In the genomic region with DNA sequence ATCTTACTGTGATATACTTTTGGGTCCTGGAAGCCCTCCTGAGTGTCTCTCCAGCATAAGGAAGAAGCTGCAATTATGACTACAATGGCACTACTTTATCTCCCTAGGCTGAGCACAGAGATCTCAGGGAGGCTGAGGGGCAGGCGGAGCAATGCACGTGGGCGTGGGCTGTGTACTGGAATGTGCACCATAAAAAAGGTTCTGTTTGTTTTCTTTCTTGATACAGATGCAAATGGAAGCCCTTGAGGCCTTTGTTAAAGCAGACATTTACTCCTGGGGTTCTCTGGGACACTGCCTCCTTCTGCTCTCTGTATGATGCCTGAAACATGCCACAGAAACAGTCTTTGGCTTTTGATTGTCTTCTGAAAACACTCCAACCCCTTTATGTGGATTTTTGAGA, we compare ENCODE assay signal across 13 cellular contexts.
DNase-seq lines count a peak whose midpoint lies in the region; ATAC-seq, FAIRE-seq and TF ChIP-seq lines count a peak whose summit lies in the region.
"Had no signal": no experiment of that assay in that cellular context is flagged by ENCODE, and none has a peak within 500 bp of the region (broad histone marks: within the 10 kb centered on the region; RNA-seq: fewer than 3 reads in every experiment).

No MANE protein-coding gene starts in this region.

- H4K8ac ChIP-seq in trophoblast cell (ENCODE audit: low read depth, low read length): no peak overlapping the region

- no peak for TF ChIP-seq CTCF in PC-3 (conservative IDR thresholded peaks at IDR 0.05; ENCODE audit: low read depth, low read length)

- no peak overlapping the region for H3K4me2 ChIP-seq in PC-3 (ENCODE audit: low read length)
- H3K4me2 ChIP-seq in trophoblast cell (ENCODE audit: low read length): no peak overlapping the region

- H3K9ac ChIP-seq in PC-3 (ENCODE audit: low read length) (no peak overlapping the region), trophoblast cell (ENCODE audit: low read length) (no peak overlapping the region)

- H3K36me3 ChIP-seq in PC-3 (ENCODE audit: low read depth, low read length) (no peaks in the 10 kb centered on the region), trophoblast cell (ENCODE audit: control insufficient read depth in 1 of 2, insufficient read depth in 2 of 2, low read length in 2 of 2) (peaks cover 0 to 2% of the 10 kb centered on the region in 2 experiments)

- H3K9me3 ChIP-seq in PC-3 (ENCODE audit: low read length) (no peaks in the 10 kb centered on the region; the same call in 1 of the 2 replicates), trophoblast cell (ENCODE audit: insufficient read depth, low read depth, low read length) (no peaks in the 10 kb centered on the region)

- no peak overlapping the region for H2AK5ac ChIP-seq in trophoblast cell (ENCODE audit: low read length)

- no peak for FAIRE-seq in frontal cortex (lab: Jason Lieb, UNC)

- DNase-seq in H4 (ENCODE audit: low spot score) (peak; percentile 15), PC-3 (no peak), iPS DF 19.7 (ENCODE audit: low read depth, low spot score) (peak; percentile 74), trophoblast cell (no peak), NCI-H1092 (lab: John Stamatoyannopoulos, UW) (no peak), NCI-H1417 treated with DMSO at 0.1 percent for 48 hours (lab: John Stamatoyannopoulos, UW) (no peak), frontal cortex (ENCODE audit: low spot score in 2 of 2) (no peak)
- DNase-seq: activated CD8-positive, alpha-beta T cell treated with anti-CD3 and anti-CD28 coated beads for 36 hours; activated effector memory CD4-positive, alpha-beta T cell treated with anti-CD3 and anti-CD28 coated beads, Interleukin-2, amount 50 U/mL, for 16 hours; NCI-H2227 treated with DMSO at 0.1 percent for 48 hours; posterior cingulate gyrus; substantia nigra had no signal

- no peak overlapping the region for H4K12ac ChIP-seq in trophoblast cell (ENCODE audit: low read depth, low read length)

- POLR2A ChIA-PET in PC-3 (lab: Charles Lee; ENCODE audit: unreplicated experiment): no interaction called here

- H2BK12ac ChIP-seq in trophoblast cell (ENCODE audit: low read length): peak overlapping the region; percentile 71

- H3K9me2 ChIP-seq in PC-3 (replicated peaks; ENCODE audit: low read length): no peaks in the 10 kb centered on the region

- no peak overlapping the region for H3K23ac ChIP-seq in trophoblast cell (ENCODE audit: low read length)

- no peak overlapping the region for H4K91ac ChIP-seq in trophoblast cell (ENCODE audit: low read depth, low read length)

- CTCF ChIA-PET in PC-3 (lab: Charles Lee): interaction anchor here (0.7 kb wide), 1 partner anchor 259 kb away, joined by 3 read pairs; no protein-coding TSS in a partner anchor

- no peak overlapping the region for H3K4ac ChIP-seq in trophoblast cell (ENCODE audit: low read depth, low read length)

- H2BK5ac ChIP-seq in trophoblast cell (ENCODE audit: low read depth, low read length, poor library complexity): no peak overlapping the region

- H3K79me2 ChIP-seq in PC-3 (ENCODE audit: low read length): no peaks in the 10 kb centered on the region
- H3K79me2 ChIP-seq in trophoblast cell (ENCODE audit: control insufficient read depth, insufficient read depth, low read length, poor library complexity): no peaks in the 10 kb centered on the region

- no TSS peak for BruUV-seq in PC-3 (replicated peaks; lab: Mats Ljungman, UMichigan)

- no peak overlapping the region for H2BK120ac ChIP-seq in trophoblast cell (ENCODE audit: insufficient read depth, low read length, poor library complexity)

- no peaks in the 10 kb centered on the region for H4K20me1 ChIP-seq in PC-3 (ENCODE audit: low read length)

- intact Hi-C loops in PC-3 (cut with micrococcal nuclease): no loop called here

- H3F3A ChIP-seq in PC-3 (ENCODE audit: low read length, unreplicated experiment): no peaks in the 10 kb centered on the region

- H2AFZ ChIP-seq in PC-3 (ENCODE audit: low read length) (no peak overlapping the region), trophoblast cell (ENCODE audit: insufficient read depth, low read length, poor library complexity) (peak overlapping the region; percentile 28)

- WGBS in trophoblast cell (ENCODE audit: extremely low coverage, insufficient coverage, insufficient read length): no CpG with 5 or more reads among the region's 3 CpGs

- no peak overlapping the region for H3K27ac ChIP-seq in PC-3 (ENCODE audit: low read length)
- H3K27ac ChIP-seq in trophoblast cell (ENCODE audit: low read depth, low read length): no peak overlapping the region

- ATAC-seq in PC-3 (peak; percentile 59), HG03378 (IDR thresholded peaks at IDR 0.05; ENCODE audit: unreplicated experiment) (no peak)
- ATAC-seq: activated CD8-positive, alpha-beta T cell treated with anti-CD3 and anti-CD28 coated beads for 36 hours had no signal

- H3K4me3 ChIP-seq in PC-3 (ENCODE audit: low read length) (no peak overlapping the region), trophoblast cell (ENCODE audit: low read depth, low read length) (no peak overlapping the region)

- H3K4me1 ChIP-seq in PC-3 (ENCODE audit: insufficient read depth, low read length) (peaks cover 26% of the 10 kb centered on the region), trophoblast cell (ENCODE audit: control insufficient read depth in 1 of 2, insufficient read depth in 2 of 2, low read length in 2 of 2) (peaks cover 0 to 2% of the 10 kb centered on the region in 2 experiments)

- H3K79me1 ChIP-seq in trophoblast cell (ENCODE audit: low read length): no peaks in the 10 kb centered on the region

- no peaks in the 10 kb centered on the region for H3K27me3 ChIP-seq in PC-3 (ENCODE audit: low read length)
- H3K27me3 ChIP-seq in trophoblast cell (ENCODE audit: insufficient read depth, low read length): no peaks in the 10 kb centered on the region

- no peak overlapping the region for H3K14ac ChIP-seq in trophoblast cell (ENCODE audit: low read length)

- H3K18ac ChIP-seq in trophoblast cell (ENCODE audit: low read length): no peak overlapping the region

Comparison
In these comparisons a context has a peak if more than half of its experiments do, and no peak if none do; other contexts are left out.
1. DNase-seq: peak in H4 (single experiment) and iPS DF 19.7 (single experiment); none in PC-3 (single experiment), trophoblast cell (0 of 2), NCI-H1092 (single experiment), NCI-H1417 treated with DMSO at 0.1 percent for 48 hours (single experiment) and frontal cortex (0 of 2).